ENCODE assay signal across 1 cellular context in the genomic region with DNA sequence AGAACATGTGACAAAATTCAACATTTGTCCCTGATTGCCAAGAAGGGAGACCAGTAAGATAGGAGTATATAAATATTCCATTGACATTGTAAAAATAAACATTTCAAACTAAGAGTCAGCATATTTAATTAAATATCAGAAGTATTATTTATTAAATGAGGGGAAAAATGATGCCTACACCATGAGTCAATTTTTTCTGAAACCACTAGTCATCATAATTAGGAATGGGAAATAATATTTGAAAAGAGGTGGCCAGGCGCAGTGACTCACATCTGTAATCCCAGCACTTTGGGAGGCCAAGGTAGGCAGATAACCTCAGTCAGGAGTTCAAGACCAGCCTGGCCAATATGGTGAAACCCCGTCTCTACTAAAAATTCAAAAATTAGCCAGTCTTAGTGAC.
TF ChIP-seq lines count a peak whose summit lies in the region.

No MANE protein-coding gene starts in this region.

TF ChIP-seq in SK-N-SH, 30 proteins besides CTCF, POLR2A, EP300 and RAD21:
- TF ChIP-seq, protein P1, sequence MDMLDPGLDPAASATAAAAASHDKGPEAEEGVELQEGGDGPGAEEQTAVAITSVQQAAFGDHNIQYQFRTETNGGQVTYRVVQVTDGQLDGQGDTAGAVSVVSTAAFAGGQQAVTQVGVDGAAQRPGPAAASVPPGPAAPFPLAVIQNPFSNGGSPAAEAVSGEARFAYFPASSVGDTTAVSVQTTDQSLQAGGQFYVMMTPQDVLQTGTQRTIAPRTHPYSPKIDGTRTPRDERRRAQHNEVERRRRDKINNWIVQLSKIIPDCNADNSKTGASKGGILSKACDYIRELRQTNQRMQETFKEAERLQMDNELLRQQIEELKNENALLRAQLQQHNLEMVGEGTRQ (IDR thresholded peaks at IDR 0.05; ENCODE audit: borderline replicate concordance, low read depth, low read length): no peak
- TF ChIP-seq, protein P2, sequence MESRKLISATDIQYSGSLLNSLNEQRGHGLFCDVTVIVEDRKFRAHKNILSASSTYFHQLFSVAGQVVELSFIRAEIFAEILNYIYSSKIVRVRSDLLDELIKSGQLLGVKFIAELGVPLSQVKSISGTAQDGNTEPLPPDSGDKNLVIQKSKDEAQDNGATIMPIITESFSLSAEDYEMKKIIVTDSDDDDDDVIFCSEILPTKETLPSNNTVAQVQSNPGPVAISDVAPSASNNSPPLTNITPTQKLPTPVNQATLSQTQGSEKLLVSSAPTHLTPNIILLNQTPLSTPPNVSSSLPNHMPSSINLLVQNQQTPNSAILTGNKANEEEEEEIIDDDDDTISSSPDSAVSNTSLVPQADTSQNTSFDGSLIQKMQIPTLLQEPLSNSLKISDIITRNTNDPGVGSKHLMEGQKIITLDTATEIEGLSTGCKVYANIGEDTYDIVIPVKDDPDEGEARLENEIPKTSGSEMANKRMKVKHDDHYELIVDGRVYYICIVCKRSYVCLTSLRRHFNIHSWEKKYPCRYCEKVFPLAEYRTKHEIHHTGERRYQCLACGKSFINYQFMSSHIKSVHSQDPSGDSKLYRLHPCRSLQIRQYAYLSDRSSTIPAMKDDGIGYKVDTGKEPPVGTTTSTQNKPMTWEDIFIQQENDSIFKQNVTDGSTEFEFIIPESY (IDR thresholded peaks at IDR 0.05; ENCODE audit: borderline replicate concordance, low read depth): no peak
- TF ChIP-seq TCF12 (IDR thresholded peaks at IDR 0.05): no peak
- no peak for TF ChIP-seq YY1 (IDR thresholded peaks at IDR 0.05; ENCODE audit: low read depth)
